10 cellular contexts compared by ENCODE assay signal in the genomic region with DNA sequence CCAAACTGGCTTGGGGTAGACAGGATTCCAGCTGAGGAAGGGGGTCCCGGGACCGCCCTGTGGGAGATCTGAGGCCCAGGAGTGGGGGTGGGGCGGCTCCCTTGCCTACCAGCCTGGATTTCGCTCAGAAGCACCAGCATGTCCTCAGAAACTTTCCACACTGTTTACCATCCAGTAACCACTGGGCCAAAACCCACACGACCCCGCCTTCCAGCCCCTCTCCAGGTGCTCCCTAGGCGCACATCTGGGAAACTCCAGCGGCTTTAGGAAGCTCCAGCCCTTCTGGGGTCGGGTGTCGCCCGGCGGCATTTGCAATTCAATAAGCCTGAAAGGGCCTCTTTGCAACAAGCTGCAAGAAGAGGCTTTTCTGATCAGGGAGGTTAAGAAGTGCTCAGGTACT. TPM values are rescaled to one million over a fixed set of nuclear protein-coding genes. Genes with fewer than 3 reads are reported as not detected.
DNase-seq lines count a peak whose midpoint lies in the region; ATAC-seq, FAIRE-seq and TF ChIP-seq lines count a peak whose summit lies in the region.
"Had no signal": no experiment of that assay in that cellular context is flagged by ENCODE, and none has a peak within 500 bp of the region (broad histone marks: within the 10 kb centered on the region; RNA-seq: fewer than 3 reads in every experiment).

No MANE protein-coding gene starts in this region.

- no peaks in the 10 kb centered on the region for H3K9me3 ChIP-seq in left lung
- H3K9me3 ChIP-seq in thymus (ENCODE audit: control insufficient read depth), result peaks cover 2% of the 10 kb centered on the region

- H3K27ac ChIP-seq in left lung, result peak overlapping the region; percentile 51 to 83
- H3K27ac ChIP-seq in thymus (ENCODE audit: low read depth), result no peak overlapping the region

- H3K27me3 ChIP-seq in bronchial epithelial cell (ENCODE audit: control insufficient read depth, insufficient read depth, low read length) (no peaks in the 10 kb centered on the region), left lung (peaks cover 29 to 81% of the 10 kb centered on the region in 2 donors), thymus (ENCODE audit: control insufficient read depth, insufficient read depth) (peaks cover 38% of the 10 kb centered on the region)

- peak; percentile 11 for DNase-seq in NCI-H2171 treated with DMSO at 0.1 percent for 48 hours (lab: John Stamatoyannopoulos, UW)
- DNase-seq in NCI-H2171 (lab: John Stamatoyannopoulos, UW), result no peak
- DNase-seq in bronchial epithelial cell (ENCODE audit: low read depth), result no peak
- DNase-seq in left lung, result no peak

- peaks cover 4% of the 10 kb centered on the region for H3K36me3 ChIP-seq in bronchial epithelial cell (ENCODE audit: control insufficient read depth, insufficient read depth, low read length)
- no peaks in the 10 kb centered on the region for H3K36me3 ChIP-seq in left lung
- peaks cover 3% of the 10 kb centered on the region for H3K36me3 ChIP-seq in thymus (ENCODE audit: control insufficient read depth, insufficient read depth)

- H3K4me3 ChIP-seq in bronchial epithelial cell (ENCODE audit: low read depth, low read length) (peak overlapping the region; percentile 7), left lung (peak overlapping the region in 1 of 2 donors; percentile 6), thymus (ENCODE audit: low read length) (peak overlapping the region; percentile 6)

- TF ChIP-seq CTCF in bronchial epithelial cell (IDR thresholded peaks at IDR 0.05; ENCODE audit: insufficient read depth, low read length, severe bottlenecking), result no peak
- TF ChIP-seq CTCF in left lung (IDR thresholded peaks at IDR 0.05), result no peak

- ATAC-seq in left lung (no peak), GM18517 (IDR thresholded peaks at IDR 0.05; ENCODE audit: unreplicated experiment) (no peak), GM19455 (IDR thresholded peaks at IDR 0.05; ENCODE audit: unreplicated experiment) (no peak), GM18498 (IDR thresholded peaks at IDR 0.05; ENCODE audit: unreplicated experiment) (no peak)

- no peak for FAIRE-seq in bronchial epithelial cell (lab: Jason Lieb, UNC)

- intact Hi-C loops in left lung (cut with DNase I), result no loop called here

- WGBS in thymus, result 28% methylated on average over 12 of the region's 12 CpGs

- H3K4me1 ChIP-seq in left lung, result peaks cover 16 to 58% of the 10 kb centered on the region in 2 donors
- peaks cover 41% of the 10 kb centered on the region for H3K4me1 ChIP-seq in thymus (ENCODE audit: control insufficient read depth, insufficient read depth, low read length)

RNA-seq across cellular contexts. Expression of a gene that starts 4.6 kb away (rescaled TPM):
- 34.0 and 35.5 TPM in 2 replicates for total RNA-seq in bronchial epithelial cell
- total RNA-seq in left lung, result 10 to 100 TPM in 1 of 2 donors, 1 to 10 TPM in 1; 5.8 to 10.5 TPM
- 9.3 TPM for polyA plus RNA-seq in thymus
- total RNA-seq: activated T-helper 1 cell treated with anti-CD3 and anti-CD28 coated beads, Interleukin-12 subunit alpha, Interleukin-12 subunit beta, Interleukin-2, Interleukin-4 antibody, amounts not matched to agents 30 ng/mL and 10 ng/mL and 1 ng/mL, durations not matched to agents 14 hours and 24 hours and 36 hours had no signal
- polyA plus RNA-seq: AG04450 had no signal
